In genomic region chr14:92734618-92735017, GRCh38 we compare ENCODE assay signal across 31 cellular contexts.
"Had no signal": no experiment of that assay in that cellular context is flagged by ENCODE, and none has a peak within 500 bp of the region (broad histone marks: within the 10 kb centered on the region; RNA-seq: fewer than 3 reads in every experiment).

No MANE protein-coding gene starts in this region.

- H3K27ac ChIP-seq: brain microvascular endothelial cell, VCaP had no signal

- DNase-seq: activated B cell treated with CpG ODN at 0.5 μM for 24 hours; activated CD4-positive, alpha-beta memory T cell treated with anti-CD3 and anti-CD28 coated beads for 36 hours; activated CD4-positive, alpha-beta T cell treated with anti-CD3 and anti-CD28 coated beads for 4 hours; activated CD4-positive, alpha-beta T cell treated with anti-CD3 and anti-CD28 coated beads, Interleukin-2, amount 50 U/mL, for 1 hour; activated CD4-positive, CD25-positive, alpha-beta regulatory T cell treated with anti-CD3 and anti-CD28 coated beads, Interleukin-2, amount 50 U/mL, for 72 hours; activated CD8-positive, alpha-beta memory T cell treated with anti-CD3 and anti-CD28 coated beads, Interleukin-2, amount 50 U/mL, for 4 hours; activated effector memory CD4-positive, alpha-beta T cell treated with Interleukin-2 at 50 U/mL for 16 hours; activated naive CD4-positive, alpha-beta T cell treated with anti-CD3 and anti-CD28 coated beads, Interleukin-2, amount 10 ng/mL, durations not matched to agents 7 days and 5 days; activated naive CD8-positive, alpha-beta T cell treated with anti-CD3 and anti-CD28 coated beads, Interleukin-2, amount 50 U/mL, for 24 hours; activated T-cell treated with anti-CD3 and anti-CD28 coated beads for 4 hours; activated T-cell treated with anti-CD3 and anti-CD28 coated beads, Interleukin-2, amount 50 U/mL, for 4 hours; anterior cingulate cortex; brain microvascular endothelial cell; MM.1S; MV-4-11; NCI-H1092; NCI-H1436 treated with DMSO at 0.1 percent for 48 hours; NCI-H1694 treated with DMSO at 0.1 percent for 48 hours; NCI-H2029; NCI-H510A; NCI-H526; NCI-H748 treated with DMSO at 0.1 percent for 48 hours; Right ventricle myocardium superior; SW 1271; T-helper 1 cell; T-helper 2 cell; T-helper 9 cell had no signal

- H3K27me3 ChIP-seq: brain microvascular endothelial cell had no signal

- H3K4me3 Mint-ChIP-seq: activated B cell treated with CpG ODN at 0.5 μM for 24 hours; activated CD4-positive, alpha-beta memory T cell treated with anti-CD3 and anti-CD28 coated beads for 36 hours; activated naive CD4-positive, alpha-beta T cell treated with anti-CD3 and anti-CD28 coated beads, Interleukin-2, amount 10 ng/mL, durations not matched to agents 7 days and 5 days; activated naive CD8-positive, alpha-beta T cell; activated naive CD8-positive, alpha-beta T cell treated with anti-CD3 and anti-CD28 coated beads, Interleukin-2, amount 50 U/mL, for 24 hours; activated T-cell treated with anti-CD3 and anti-CD28 coated beads, Interleukin-2, amount 50 U/mL, for 4 hours; activated T-helper 1 cell treated with anti-CD3 and anti-CD28 coated beads, Interleukin-12 subunit alpha, Interleukin-12 subunit beta, Interleukin-2, Interleukin-4 antibody, amounts not matched to agents 30 ng/mL and 10 ng/mL and 1 ng/mL, durations not matched to agents 14 hours and 24 hours and 36 hours; central memory CD8-positive, alpha-beta T cell had no signal

- H3K27me3 Mint-ChIP-seq: activated B cell treated with CpG ODN at 0.5 μM for 24 hours; activated naive CD8-positive, alpha-beta T cell; central memory CD8-positive, alpha-beta T cell had no signal

- H3K27ac Mint-ChIP-seq: activated B cell treated with CpG ODN at 0.5 μM for 24 hours; activated CD4-positive, alpha-beta memory T cell treated with anti-CD3 and anti-CD28 coated beads for 36 hours; activated naive CD4-positive, alpha-beta T cell treated with anti-CD3 and anti-CD28 coated beads, Interleukin-2, amount 10 ng/mL, durations not matched to agents 7 days and 5 days; activated naive CD8-positive, alpha-beta T cell; activated naive CD8-positive, alpha-beta T cell treated with anti-CD3 and anti-CD28 coated beads, Interleukin-2, amount 50 U/mL, for 24 hours; activated T-helper 1 cell treated with anti-CD3 and anti-CD28 coated beads, Interleukin-12 subunit alpha, Interleukin-12 subunit beta, Interleukin-2, Interleukin-4 antibody, amounts not matched to agents 30 ng/mL and 10 ng/mL and 1 ng/mL, durations not matched to agents 14 hours and 24 hours and 36 hours had no signal

- ATAC-seq: activated naive CD8-positive, alpha-beta T cell treated with anti-CD3 and anti-CD28 coated beads, Interleukin-2, amount 50 U/mL, for 24 hours; activated T-cell treated with anti-CD3 and anti-CD28 coated beads, Interleukin-2, amount 50 U/mL, for 4 hours had no signal

- H3K9me3 Mint-ChIP-seq: central memory CD8-positive, alpha-beta T cell had no signal
